8 cellular contexts compared by ENCODE assay signal in genomic region chr19:58401825-58402433, GRCh38. TPM values are rescaled to one million over a fixed set of nuclear protein-coding genes. Genes with fewer than 3 reads are reported as not detected.
A peak's percentile ranks its signal among the peaks of the same experiment; 100 is the strongest.
DNase-seq lines count a peak whose midpoint lies in the region; ATAC-seq and TF ChIP-seq lines count a peak whose summit lies in the region.

No MANE protein-coding gene starts in this region.

- CTCF ChIA-PET in activated CD4-positive, alpha-beta T cell treated with anti-CD3 and anti-CD28 coated beads, Interleukin-2, amount 10 ng/mL, durations not matched to agents 7 days and 5 days (lab: Charles Lee), result no interaction called here

- POLR2A ChIA-PET in activated CD4-positive, alpha-beta T cell treated with anti-CD3 and anti-CD28 coated beads, Interleukin-2, amount 10 ng/mL, durations not matched to agents 7 days and 5 days (lab: Charles Lee), result no interaction called here

- peaks cover 4% of the 10 kb centered on the region for H3K9me3 Mint-ChIP-seq in activated CD4-positive, alpha-beta T cell treated with anti-CD3 and anti-CD28 coated beads, Interleukin-2, amount 10 ng/mL, durations not matched to agents 7 days and 5 days
- no peaks in the 10 kb centered on the region for H3K9me3 Mint-ChIP-seq in activated naive CD8-positive, alpha-beta T cell (ENCODE audit: low read depth)
- no peaks in the 10 kb centered on the region for H3K9me3 Mint-ChIP-seq in immature natural killer cell

- H3K36me3 ChIP-seq in suprapubic skin, result no peaks in the 10 kb centered on the region

- DNase-seq in activated CD4-positive, alpha-beta T cell treated with anti-CD3 and anti-CD28 coated beads, Interleukin-2, amount 10 ng/mL, durations not matched to agents 7 days and 5 days, result no peak
- no peak for DNase-seq in activated CD4-positive, alpha-beta T cell treated with anti-CD3 and anti-CD28 coated beads for 48 hours
- DNase-seq in immature natural killer cell (peak in 1 of 3 donors; percentile 22), suprapubic skin (ENCODE audit: low spot score in 2 of 2) (no peak), cerebellar nuclear complex (lab: John Stamatoyannopoulos, UW) (no peak)

- no peaks in the 10 kb centered on the region for H3K36me3 Mint-ChIP-seq in activated CD4-positive, alpha-beta T cell treated with anti-CD3 and anti-CD28 coated beads, Interleukin-2, amount 10 ng/mL, durations not matched to agents 7 days and 5 days (ENCODE audit: low read depth)
- H3K36me3 Mint-ChIP-seq in activated naive CD8-positive, alpha-beta T cell, result no peaks in the 10 kb centered on the region
- no peaks in the 10 kb centered on the region for H3K36me3 Mint-ChIP-seq in immature natural killer cell

- H3K9me3 ChIP-seq in suprapubic skin, result no peaks in the 10 kb centered on the region

- H3K4me1 ChIP-seq in suprapubic skin, result peaks cover 24% of the 10 kb centered on the region

- peaks cover 28% of the 10 kb centered on the region for H3K4me1 Mint-ChIP-seq in activated CD4-positive, alpha-beta T cell treated with anti-CD3 and anti-CD28 coated beads, Interleukin-2, amount 10 ng/mL, durations not matched to agents 7 days and 5 days
- peaks cover 20% of the 10 kb centered on the region for H3K4me1 Mint-ChIP-seq in activated naive CD8-positive, alpha-beta T cell (ENCODE audit: low read depth)
- peaks cover 14 to 18% of the 10 kb centered on the region in 2 donors for H3K4me1 Mint-ChIP-seq in immature natural killer cell

- TF ChIP-seq CTCF in suprapubic skin (IDR thresholded peaks at IDR 0.05), result no peak

- peak overlapping the region; percentile 77 for H3K27ac Mint-ChIP-seq in activated CD4-positive, alpha-beta T cell treated with anti-CD3 and anti-CD28 coated beads, Interleukin-2, amount 10 ng/mL, durations not matched to agents 7 days and 5 days
- H3K27ac Mint-ChIP-seq in activated naive CD8-positive, alpha-beta T cell, result no peak overlapping the region
- peak overlapping the region in 4 of 6 donors; percentile 90 to 96 (median 95) for H3K27ac Mint-ChIP-seq in immature natural killer cell

- peak overlapping the region; percentile 69 for H3K4me3 ChIP-seq in suprapubic skin

- TF ChIP-seq EP300 in suprapubic skin (IDR thresholded peaks at IDR 0.05), result no peak

- TF ChIP-seq POLR2A in suprapubic skin (IDR thresholded peaks at IDR 0.05), result no peak

- WGBS in suprapubic skin, result 15% methylated on average over 20 of the region's 24 CpGs

- ATAC-seq in GM21526 (IDR thresholded peaks at IDR 0.05; ENCODE audit: low FRiP score, unreplicated experiment) (no peak), HG03097 (IDR thresholded peaks at IDR 0.05; ENCODE audit: low FRiP score, unreplicated experiment) (no peak)

- H3K27me3 Mint-ChIP-seq in activated CD4-positive, alpha-beta T cell treated with anti-CD3 and anti-CD28 coated beads, Interleukin-2, amount 10 ng/mL, durations not matched to agents 7 days and 5 days, result no peaks in the 10 kb centered on the region
- H3K27me3 Mint-ChIP-seq in activated naive CD8-positive, alpha-beta T cell, result no peaks in the 10 kb centered on the region
- H3K27me3 Mint-ChIP-seq in immature natural killer cell (ENCODE audit: low read depth in 3 of 3), result peaks cover 10 to 11% (median 11%) of the 10 kb centered on the region in 3 donors

- H3K27me3 ChIP-seq in suprapubic skin, result peaks cover 8% of the 10 kb centered on the region

- peak overlapping the region; percentile 89 for H3K4me3 Mint-ChIP-seq in activated CD4-positive, alpha-beta T cell treated with anti-CD3 and anti-CD28 coated beads, Interleukin-2, amount 10 ng/mL, durations not matched to agents 7 days and 5 days
- H3K4me3 Mint-ChIP-seq in activated naive CD8-positive, alpha-beta T cell, result peak overlapping the region; percentile 89
- peak overlapping the region; percentile 86 to 93 (median 89) for H3K4me3 Mint-ChIP-seq in immature natural killer cell

- H3K27ac ChIP-seq in suprapubic skin, result peak overlapping the region; percentile 65

RNA-seq across cellular contexts. Expression of gene RNF225, which starts 6.5 kb away (rescaled TPM):
- total RNA-seq in activated CD4-positive, alpha-beta T cell treated with anti-CD3 and anti-CD28 coated beads, Interleukin-2, amount 10 ng/mL, durations not matched to agents 7 days and 5 days, result under 1 TPM; 0.35 to 0.74 TPM
- polyA plus RNA-seq in immature natural killer cell, result not detected
- total RNA-seq in suprapubic skin, result 10 to 100 TPM in 2 of 4 donors, 1 to 10 TPM in 1, not detected in 1; 3.9 to 13.7 (median 13.6) TPM

RNA-seq across cellular contexts. Expression of gene ZNF584, which starts 6.5 kb away (rescaled TPM):
- total RNA-seq in activated CD4-positive, alpha-beta T cell treated with anti-CD3 and anti-CD28 coated beads, Interleukin-2, amount 10 ng/mL, durations not matched to agents 7 days and 5 days, result 1 to 10 TPM; 6.7 to 6.8 TPM
- 10 to 100 TPM in 1 of 3 donors, 1 to 10 TPM in 2; 3.4 to 12.2 (median 4.4) TPM for polyA plus RNA-seq in immature natural killer cell
- 10 to 100 TPM; 15.8 to 21.2 (median 17.4) TPM for total RNA-seq in suprapubic skin

RNA-seq across cellular contexts. Expression of gene RPS5, which starts 14.9 kb away (rescaled TPM):
- total RNA-seq in activated CD4-positive, alpha-beta T cell treated with anti-CD3 and anti-CD28 coated beads, Interleukin-2, amount 10 ng/mL, durations not matched to agents 7 days and 5 days, result 1,000 to 10,000 TPM in 1 of 2 experiments, 100 to 1,000 TPM in 1; 918 to 1,077 TPM
- 1,000 to 10,000 TPM in 1 of 3 donors, 100 to 1,000 TPM in 2; 558 to 1,355 (median 731) TPM for polyA plus RNA-seq in immature natural killer cell
- total RNA-seq in suprapubic skin, result 1,000 to 10,000 TPM; 1,253 to 2,519 (median 2,306) TPM

RNA-seq across cellular contexts. Expression of gene ZNF837, which starts 21.1 kb away (rescaled TPM):
- 1 to 10 TPM; 1.5 to 2.3 TPM for total RNA-seq in activated CD4-positive, alpha-beta T cell treated with anti-CD3 and anti-CD28 coated beads, Interleukin-2, amount 10 ng/mL, durations not matched to agents 7 days and 5 days
- polyA plus RNA-seq in immature natural killer cell, result 1 to 10 TPM; 1.2 to 3.6 (median 1.4) TPM
- total RNA-seq in suprapubic skin, result 1 to 10 TPM; 2.6 to 6.2 (median 4.3) TPM

RNA-seq across cellular contexts. Expression of gene ZNF132, which starts 38.0 kb away (rescaled TPM):
- total RNA-seq in activated CD4-positive, alpha-beta T cell treated with anti-CD3 and anti-CD28 coated beads, Interleukin-2, amount 10 ng/mL, durations not matched to agents 7 days and 5 days, result 1 to 10 TPM; 4.8 to 5.3 TPM
- polyA plus RNA-seq in immature natural killer cell, result 1 to 10 TPM in 1 of 3 donors, under 1 TPM in 1, not detected in 1; 0.60 to 1.2 TPM
- 1 to 10 TPM; 1.7 to 2.9 (median 2.3) TPM for total RNA-seq in suprapubic skin
